2 cellular contexts compared by ENCODE assay signal in genomic region chr2:144330951-144331651, GRCh38.
TF ChIP-seq lines count a peak whose summit lies in the region.

No MANE protein-coding gene starts in this region.

TF ChIP-seq in GM23338, 12 proteins besides CTCF, POLR2A, EP300 and RAD21 (continued from another document):
- TF ChIP-seq NANOG (IDR thresholded peaks at IDR 0.05; ENCODE audit: borderline replicate concordance) (no peak), EZH2phosphoT487 (IDR thresholded peaks at IDR 0.05; ENCODE audit: unreplicated experiment) (no peak), EZH2 (IDR thresholded peaks at IDR 0.05; ENCODE audit: low read depth, unreplicated experiment) (no peak), JUNB (IDR thresholded peaks at IDR 0.05; ENCODE audit: unreplicated experiment) (no peak), REST (IDR thresholded peaks at IDR 0.05; ENCODE audit: unreplicated experiment) (no peak), CREB1 (CRISPR knock-in tag; IDR thresholded peaks at IDR 0.05; ENCODE audit: low read depth) (no peak), ZNF114 (CRISPR knock-in tag; IDR thresholded peaks at IDR 0.05) (no peak)
- TF ChIP-seq, protein P1, sequence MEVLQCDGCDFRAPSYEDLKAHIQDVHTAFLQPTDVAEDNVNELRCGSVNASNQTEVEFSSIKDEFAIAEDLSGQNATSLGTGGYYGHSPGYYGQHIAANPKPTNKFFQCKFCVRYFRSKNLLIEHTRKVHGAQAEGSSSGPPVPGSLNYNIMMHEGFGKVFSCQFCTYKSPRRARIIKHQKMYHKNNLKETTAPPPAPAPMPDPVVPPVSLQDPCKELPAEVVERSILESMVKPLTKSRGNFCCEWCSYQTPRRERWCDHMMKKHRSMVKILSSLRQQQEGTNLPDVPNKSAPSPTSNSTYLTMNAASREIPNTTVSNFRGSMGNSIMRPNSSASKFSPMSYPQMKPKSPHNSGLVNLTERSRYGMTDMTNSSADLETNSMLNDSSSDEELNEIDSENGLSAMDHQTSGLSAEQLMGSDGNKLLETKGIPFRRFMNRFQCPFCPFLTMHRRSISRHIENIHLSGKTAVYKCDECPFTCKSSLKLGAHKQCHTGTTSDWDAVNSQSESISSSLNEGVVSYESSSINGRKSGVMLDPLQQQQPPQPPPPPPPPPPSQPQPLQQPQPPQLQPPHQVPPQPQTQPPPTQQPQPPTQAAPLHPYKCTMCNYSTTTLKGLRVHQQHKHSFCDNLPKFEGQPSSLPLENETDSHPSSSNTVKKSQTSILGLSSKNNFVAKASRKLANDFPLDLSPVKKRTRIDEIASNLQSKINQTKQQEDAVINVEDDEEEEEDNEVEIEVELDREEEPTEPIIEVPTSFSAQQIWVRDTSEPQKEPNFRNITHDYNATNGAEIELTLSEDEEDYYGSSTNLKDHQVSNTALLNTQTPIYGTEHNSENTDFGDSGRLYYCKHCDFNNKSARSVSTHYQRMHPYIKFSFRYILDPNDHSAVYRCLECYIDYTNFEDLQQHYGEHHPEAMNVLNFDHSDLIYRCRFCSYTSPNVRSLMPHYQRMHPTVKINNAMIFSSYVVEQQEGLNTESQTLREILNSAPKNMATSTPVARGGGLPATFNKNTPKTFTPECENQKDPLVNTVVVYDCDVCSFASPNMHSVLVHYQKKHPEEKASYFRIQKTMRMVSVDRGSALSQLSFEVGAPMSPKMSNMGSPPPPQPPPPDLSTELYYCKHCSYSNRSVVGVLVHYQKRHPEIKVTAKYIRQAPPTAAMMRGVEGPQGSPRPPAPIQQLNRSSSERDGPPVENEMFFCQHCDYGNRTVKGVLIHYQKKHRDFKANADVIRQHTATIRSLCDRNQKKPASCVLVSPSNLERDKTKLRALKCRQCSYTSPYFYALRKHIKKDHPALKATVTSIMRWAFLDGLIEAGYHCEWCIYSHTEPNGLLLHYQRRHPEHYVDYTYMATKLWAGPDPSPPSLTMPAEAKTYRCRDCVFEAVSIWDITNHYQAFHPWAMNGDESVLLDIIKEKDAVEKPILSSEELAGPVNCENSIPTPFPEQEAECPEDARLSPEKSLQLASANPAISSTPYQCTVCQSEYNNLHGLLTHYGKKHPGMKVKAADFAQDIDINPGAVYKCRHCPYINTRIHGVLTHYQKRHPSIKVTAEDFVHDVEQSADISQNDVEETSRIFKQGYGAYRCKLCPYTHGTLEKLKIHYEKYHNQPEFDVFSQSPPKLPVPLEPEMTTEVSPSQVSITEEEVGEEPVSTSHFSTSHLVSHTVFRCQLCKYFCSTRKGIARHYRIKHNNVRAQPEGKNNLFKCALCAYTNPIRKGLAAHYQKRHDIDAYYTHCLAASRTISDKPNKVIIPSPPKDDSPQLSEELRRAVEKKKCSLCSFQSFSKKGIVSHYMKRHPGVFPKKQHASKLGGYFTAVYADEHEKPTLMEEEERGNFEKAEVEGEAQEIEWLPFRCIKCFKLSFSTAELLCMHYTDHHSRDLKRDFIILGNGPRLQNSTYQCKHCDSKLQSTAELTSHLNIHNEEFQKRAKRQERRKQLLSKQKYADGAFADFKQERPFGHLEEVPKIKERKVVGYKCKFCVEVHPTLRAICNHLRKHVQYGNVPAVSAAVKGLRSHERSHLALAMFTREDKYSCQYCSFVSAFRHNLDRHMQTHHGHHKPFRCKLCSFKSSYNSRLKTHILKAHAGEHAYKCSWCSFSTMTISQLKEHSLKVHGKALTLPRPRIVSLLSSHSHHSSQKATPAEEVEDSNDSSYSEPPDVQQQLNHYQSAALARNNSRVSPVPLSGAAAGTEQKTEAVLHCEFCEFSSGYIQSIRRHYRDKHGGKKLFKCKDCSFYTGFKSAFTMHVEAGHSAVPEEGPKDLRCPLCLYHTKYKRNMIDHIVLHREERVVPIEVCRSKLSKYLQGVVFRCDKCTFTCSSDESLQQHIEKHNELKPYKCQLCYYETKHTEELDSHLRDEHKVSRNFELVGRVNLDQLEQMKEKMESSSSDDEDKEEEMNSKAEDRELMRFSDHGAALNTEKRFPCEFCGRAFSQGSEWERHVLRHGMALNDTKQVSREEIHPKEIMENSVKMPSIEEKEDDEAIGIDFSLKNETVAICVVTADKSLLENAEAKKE (CRISPR knock-in tag; IDR thresholded peaks at IDR 0.05): no peak

TF ChIP-seq in GM12878, 131 proteins besides CTCF, POLR2A, EP300 and RAD21 (continued from another document and continues in another):
- TF ChIP-seq, protein P2, sequence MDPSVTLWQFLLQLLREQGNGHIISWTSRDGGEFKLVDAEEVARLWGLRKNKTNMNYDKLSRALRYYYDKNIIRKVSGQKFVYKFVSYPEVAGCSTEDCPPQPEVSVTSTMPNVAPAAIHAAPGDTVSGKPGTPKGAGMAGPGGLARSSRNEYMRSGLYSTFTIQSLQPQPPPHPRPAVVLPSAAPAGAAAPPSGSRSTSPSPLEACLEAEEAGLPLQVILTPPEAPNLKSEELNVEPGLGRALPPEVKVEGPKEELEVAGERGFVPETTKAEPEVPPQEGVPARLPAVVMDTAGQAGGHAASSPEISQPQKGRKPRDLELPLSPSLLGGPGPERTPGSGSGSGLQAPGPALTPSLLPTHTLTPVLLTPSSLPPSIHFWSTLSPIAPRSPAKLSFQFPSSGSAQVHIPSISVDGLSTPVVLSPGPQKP (IDR thresholded peaks at IDR 0.05; ENCODE audit: low read depth, low read length): no peak
- TF ChIP-seq EZH2 (IDR thresholded peaks at IDR 0.05; ENCODE audit: borderline replicate concordance, control insufficient read depth, low read depth, low read length) (no peak), CREB1 (IDR thresholded peaks at IDR 0.05; ENCODE audit: low read depth) (no peak), SUZ12 (IDR thresholded peaks at IDR 0.05; ENCODE audit: unreplicated experiment) (no peak), FOXK2 (IDR thresholded peaks at IDR 0.05) (no peak), HDAC6 (IDR thresholded peaks at IDR 0.05; ENCODE audit: unreplicated experiment) (no peak), MTA3 (IDR thresholded peaks at IDR 0.05; ENCODE audit: borderline replicate concordance, low read length) (no peak), HDGF (IDR thresholded peaks at IDR 0.05) (no peak), ZBTB40 (IDR thresholded peaks at IDR 0.05; ENCODE audit: borderline replicate concordance) (peak; percentile 34; the same call in 1 of the 2 replicates), PAX5 (IDR thresholded peaks at IDR 0.05; ENCODE audit: borderline replicate concordance, low read depth, low read length) (0 out of 2 replicates have a peak, but pooled peaks have one; percentile 7), SIX5 (IDR thresholded peaks at IDR 0.05; ENCODE audit: low read depth, low read length, severe bottlenecking) (no peak), ATF7 (IDR thresholded peaks at IDR 0.05; ENCODE audit: low read depth) (no peak), POLR2AphosphoS5 (IDR thresholded peaks at IDR 0.05; ENCODE audit: low read length) (no peak), MYB (IDR thresholded peaks at IDR 0.05; ENCODE audit: borderline replicate concordance, low read depth, low read length) (no peak), CBX3 (IDR thresholded peaks at IDR 0.05; ENCODE audit: borderline replicate concordance, low read depth) (no peak), STAT1 (conservative IDR thresholded peaks at IDR 0.05) (no peak), BCLAF1 (IDR thresholded peaks at IDR 0.05) (no peak), ZNF24 (IDR thresholded peaks at IDR 0.05) (no peak), SKIL (IDR thresholded peaks at IDR 0.05; ENCODE audit: low read depth, poor library complexity, severe bottlenecking) (peak; percentile 17)
- TF ChIP-seq, protein P3, sequence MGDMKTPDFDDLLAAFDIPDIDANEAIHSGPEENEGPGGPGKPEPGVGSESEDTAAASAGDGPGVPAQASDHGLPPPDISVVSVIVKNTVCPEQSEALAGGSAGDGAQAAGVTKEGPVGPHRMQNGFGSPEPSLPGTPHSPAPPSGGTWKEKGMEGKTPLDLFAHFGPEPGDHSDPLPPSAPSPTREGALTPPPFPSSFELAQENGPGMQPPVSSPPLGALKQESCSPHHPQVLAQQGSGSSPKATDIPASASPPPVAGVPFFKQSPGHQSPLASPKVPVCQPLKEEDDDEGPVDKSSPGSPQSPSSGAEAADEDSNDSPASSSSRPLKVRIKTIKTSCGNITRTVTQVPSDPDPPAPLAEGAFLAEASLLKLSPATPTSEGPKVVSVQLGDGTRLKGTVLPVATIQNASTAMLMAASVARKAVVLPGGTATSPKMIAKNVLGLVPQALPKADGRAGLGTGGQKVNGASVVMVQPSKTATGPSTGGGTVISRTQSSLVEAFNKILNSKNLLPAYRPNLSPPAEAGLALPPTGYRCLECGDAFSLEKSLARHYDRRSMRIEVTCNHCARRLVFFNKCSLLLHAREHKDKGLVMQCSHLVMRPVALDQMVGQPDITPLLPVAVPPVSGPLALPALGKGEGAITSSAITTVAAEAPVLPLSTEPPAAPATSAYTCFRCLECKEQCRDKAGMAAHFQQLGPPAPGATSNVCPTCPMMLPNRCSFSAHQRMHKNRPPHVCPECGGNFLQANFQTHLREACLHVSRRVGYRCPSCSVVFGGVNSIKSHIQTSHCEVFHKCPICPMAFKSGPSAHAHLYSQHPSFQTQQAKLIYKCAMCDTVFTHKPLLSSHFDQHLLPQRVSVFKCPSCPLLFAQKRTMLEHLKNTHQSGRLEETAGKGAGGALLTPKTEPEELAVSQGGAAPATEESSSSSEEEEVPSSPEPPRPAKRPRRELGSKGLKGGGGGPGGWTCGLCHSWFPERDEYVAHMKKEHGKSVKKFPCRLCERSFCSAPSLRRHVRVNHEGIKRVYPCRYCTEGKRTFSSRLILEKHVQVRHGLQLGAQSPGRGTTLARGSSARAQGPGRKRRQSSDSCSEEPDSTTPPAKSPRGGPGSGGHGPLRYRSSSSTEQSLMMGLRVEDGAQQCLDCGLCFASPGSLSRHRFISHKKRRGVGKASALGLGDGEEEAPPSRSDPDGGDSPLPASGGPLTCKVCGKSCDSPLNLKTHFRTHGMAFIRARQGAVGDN (IDR thresholded peaks at IDR 0.05): no peak
